6 cellular contexts compared by ENCODE assay signal in the genomic region with DNA sequence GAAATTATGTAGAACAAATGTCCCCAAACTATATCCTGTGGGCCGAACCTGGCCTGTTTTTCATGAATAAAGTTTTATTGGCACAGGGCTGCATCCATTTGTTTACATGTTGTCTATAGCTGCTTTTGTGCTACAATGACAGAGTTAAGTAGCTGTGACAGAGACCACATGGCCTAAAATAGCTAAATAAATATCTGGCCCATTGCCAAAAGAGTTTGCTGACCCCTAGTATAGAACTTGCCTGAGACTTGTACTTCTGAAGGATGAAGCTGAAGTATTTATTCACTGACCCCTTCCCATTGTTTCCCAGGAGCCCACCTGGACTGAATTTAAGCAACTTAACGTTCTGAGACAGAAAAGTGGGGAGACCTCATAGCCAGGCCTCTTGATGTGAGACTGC.
"Had no signal": no experiment of that assay in that cellular context is flagged by ENCODE, and none has a peak within 500 bp of the region (broad histone marks: within the 10 kb centered on the region; RNA-seq: fewer than 3 reads in every experiment).

No MANE protein-coding gene starts in this region.

- DNase-seq: GF-D8 had no signal

- H3K4me3 ChIP-seq: GM12878 had no signal

- ATAC-seq: GM12878 had no signal

- FAIRE-seq: GM12878, GM12891, GM12892, GM18507, GM19239 had no signal
